18 cellular contexts compared by ENCODE assay signal in genomic region chr22:30643055-30643875, GRCh38. TPM values are rescaled to one million over a fixed set of nuclear protein-coding genes. Genes with fewer than 3 reads are reported as not detected.
DNase-seq lines count a peak whose midpoint lies in the region; ATAC-seq and TF ChIP-seq lines count a peak whose summit lies in the region.
"Had no signal": no experiment of that assay in that cellular context is flagged by ENCODE, and none has a peak within 500 bp of the region (broad histone marks: within the 10 kb centered on the region; RNA-seq: fewer than 3 reads in every experiment).

No MANE protein-coding gene starts in this region.

- peaks cover 28% of the 10 kb centered on the region for H3K4me1 Mint-ChIP-seq in T-helper 1 cell treated with Interleukin-12 subunit alpha and Interleukin-12 subunit beta and Interleukin-4 antibody, amounts not matched to agents 30 μg/mL and 1 μg/mL, for 36 hours (ENCODE audit: low read depth)
- H3K4me1 Mint-ChIP-seq in endothelial cell (ENCODE audit: unreplicated experiment), result no peaks in the 10 kb centered on the region

- H3K4me3 Mint-ChIP-seq in T-helper 1 cell treated with Interleukin-12 subunit alpha and Interleukin-12 subunit beta and Interleukin-4 antibody, amounts not matched to agents 30 μg/mL and 1 μg/mL, for 36 hours, result no peak overlapping the region
- H3K4me3 Mint-ChIP-seq in endothelial cell (ENCODE audit: unreplicated experiment), result peak overlapping the region; percentile 54
- H3K4me3 Mint-ChIP-seq: CD4-positive, alpha-beta T cell; T-cell had no signal

- H3F3A ChIP-seq in PC-3 (ENCODE audit: low read length, unreplicated experiment), result no peaks in the 10 kb centered on the region

- H3K27me3 ChIP-seq in PC-3 (ENCODE audit: low read length), result no peaks in the 10 kb centered on the region

- H3K9me3 ChIP-seq in PC-3 (ENCODE audit: low read length), result no peaks in the 10 kb centered on the region

- no peak overlapping the region for H3K4me3 ChIP-seq in PC-3 (ENCODE audit: low read length)
- H3K4me3 ChIP-seq in lower leg skin (ENCODE audit: low read depth, poor library complexity, severe bottlenecking), result no peak overlapping the region
- H3K4me3 ChIP-seq: GM12878 had no signal

- no peak for TF ChIP-seq POLR2A in lower leg skin (IDR thresholded peaks at IDR 0.05)

- peaks cover 17% of the 10 kb centered on the region for H3K4me1 ChIP-seq in PC-3 (ENCODE audit: insufficient read depth, low read length)

- peak overlapping the region; percentile 54 for H3K4me2 ChIP-seq in PC-3 (ENCODE audit: low read length)

- H3K9me2 ChIP-seq in PC-3 (replicated peaks; ENCODE audit: low read length), result no peaks in the 10 kb centered on the region

- peaks cover 9% of the 10 kb centered on the region for H3K36me3 Mint-ChIP-seq in T-helper 1 cell treated with Interleukin-12 subunit alpha and Interleukin-12 subunit beta and Interleukin-4 antibody, amounts not matched to agents 30 μg/mL and 1 μg/mL, for 36 hours (ENCODE audit: low read depth)
- H3K36me3 Mint-ChIP-seq in endothelial cell (ENCODE audit: low read depth, unreplicated experiment), result peaks cover 5% of the 10 kb centered on the region

- TF ChIP-seq CTCF in PC-3 (conservative IDR thresholded peaks at IDR 0.05; ENCODE audit: low read depth, low read length) (no peak), endothelial cell (IDR thresholded peaks at IDR 0.05; ENCODE audit: unreplicated experiment) (no peak), lower leg skin (IDR thresholded peaks at IDR 0.05) (no peak)

- no peaks in the 10 kb centered on the region for H3K27me3 Mint-ChIP-seq in T-helper 1 cell treated with Interleukin-12 subunit alpha and Interleukin-12 subunit beta and Interleukin-4 antibody, amounts not matched to agents 30 μg/mL and 1 μg/mL, for 36 hours (ENCODE audit: low read depth)
- H3K27me3 Mint-ChIP-seq in endothelial cell (ENCODE audit: unreplicated experiment), result peaks cover 6% of the 10 kb centered on the region
- H3K27me3 Mint-ChIP-seq: CD4-positive, alpha-beta T cell; T-cell had no signal

- ATAC-seq in PC-3, result no peak
- ATAC-seq: T-cell had no signal

- intact Hi-C loops in PC-3 (cut with micrococcal nuclease) (no loop called here), lower leg skin (cut with DNase I; ENCODE audit: low total_unique reads) (no loop called here)

- no peaks in the 10 kb centered on the region for H3K9me3 Mint-ChIP-seq in T-helper 1 cell treated with Interleukin-12 subunit alpha and Interleukin-12 subunit beta and Interleukin-4 antibody, amounts not matched to agents 30 μg/mL and 1 μg/mL, for 36 hours
- H3K9me3 Mint-ChIP-seq in endothelial cell (ENCODE audit: unreplicated experiment), result no peaks in the 10 kb centered on the region
- H3K9me3 Mint-ChIP-seq: CD4-positive, alpha-beta T cell had no signal

- H2AFZ ChIP-seq in PC-3 (ENCODE audit: low read length), result no peak overlapping the region

- WGBS in lower leg skin, 2 donors, result 83 to 84% methylated on average over 16 of the region's 16 CpGs

- H3K36me3 ChIP-seq in PC-3 (ENCODE audit: low read depth, low read length), result no peaks in the 10 kb centered on the region

- H4K20me1 ChIP-seq in PC-3 (ENCODE audit: low read length), result no peaks in the 10 kb centered on the region

- CTCF ChIA-PET in PC-3 (lab: Charles Lee), result interaction anchor here (0.6 to 1.0 kb wide), 2 partner anchors 51 to 112 kb away, joined by 3 read pairs; no protein-coding TSS in a partner anchor

- H3K9ac ChIP-seq in PC-3 (ENCODE audit: low read length), result peak overlapping the region; percentile 16; the same call in 1 of the 2 replicates

- no peak for DNase-seq in T-helper 1 cell
- no peak for DNase-seq in PC-3
- DNase-seq in endothelial cell (ENCODE audit: low spot score), result no peak
- peak; percentile 56 for DNase-seq in pons (ENCODE audit: low spot score)
- no peak for DNase-seq in NCI-H526 treated with DMSO at 0.1 percent for 48 hours (lab: John Stamatoyannopoulos, UW)
- no peak for DNase-seq in lower leg skin (ENCODE audit: low spot score in 2 of 2)
- no peak for DNase-seq in stimulated activated CD4-positive, alpha-beta T cell treated with anti-CD3 and anti-CD28 coated beads, Interleukin-12 subunit alpha, Interleukin-12 subunit beta, amount 100 ng/mL, for 4 hours
- DNase-seq: activated CD4-positive, alpha-beta T cell treated with anti-CD3 and anti-CD28 coated beads for 1 hour; activated gamma-delta T cell treated with Interleukin-2 at 50 U/mL for 16 hours; CD4-positive, alpha-beta T cell; MM.1S; NCI-H2029; NCI-H748 treated with DMSO at 0.1 percent for 48 hours; T-cell; trophoblast cell had no signal

- no TSS peak for BruUV-seq in PC-3 (replicated peaks; lab: Mats Ljungman, UMichigan)

- peak overlapping the region; percentile 53 for H3K27ac Mint-ChIP-seq in T-helper 1 cell treated with Interleukin-12 subunit alpha and Interleukin-12 subunit beta and Interleukin-4 antibody, amounts not matched to agents 30 μg/mL and 1 μg/mL, for 36 hours
- H3K27ac Mint-ChIP-seq in endothelial cell (ENCODE audit: unreplicated experiment), result no peak overlapping the region
- H3K27ac Mint-ChIP-seq: CD4-positive, alpha-beta T cell had no signal

- peak overlapping the region; percentile 72 for H3K27ac ChIP-seq in PC-3 (ENCODE audit: low read length)
- H3K27ac ChIP-seq: 22Rv1 had no signal

- H3K79me2 ChIP-seq in PC-3 (ENCODE audit: low read length), result peaks cover 16% of the 10 kb centered on the region

- POLR2A ChIA-PET in PC-3 (lab: Charles Lee; ENCODE audit: unreplicated experiment), result no interaction called here

RNA-seq across cellular contexts. Expression of gene SLC35E4, which starts 7.7 kb away (rescaled TPM):
- total RNA-seq in PC-3 (2014; rRNA removed) (16.8 and 18.1 TPM in 2 replicates), endothelial cell (ENCODE audit: unreplicated experiment) (8.4 TPM), lower leg skin (10 to 100 TPM; 14.6 to 22.2 (median 18.6) TPM)

RNA-seq across cellular contexts. Expression of gene DUSP18, which starts 24.4 kb away (rescaled TPM):
- total RNA-seq in PC-3 (2014; rRNA removed) (7.7 and 11.5 TPM in 2 replicates), endothelial cell (ENCODE audit: unreplicated experiment) (21.4 TPM), lower leg skin (10 to 100 TPM in 1 of 4 donors, 1 to 10 TPM in 3; 6.2 to 10.6 (median 8.2) TPM)

RNA-seq across cellular contexts. Expression of gene TCN2, which starts 36.3 kb away (rescaled TPM):
- total RNA-seq in PC-3 (2014; rRNA removed) (1.7 and 4.2 TPM in 2 replicates), endothelial cell (ENCODE audit: unreplicated experiment) (59.5 TPM), lower leg skin (10 to 100 TPM in 3 of 4 donors, 1 to 10 TPM in 1; 9.9 to 20.2 (median 14.8) TPM)

RNA-seq across cellular contexts. Expression of gene OSBP2, which starts 51.4 kb away (rescaled TPM):
- total RNA-seq in PC-3 (2014; rRNA removed) (10.2 and 15.1 TPM in 2 replicates), endothelial cell (ENCODE audit: unreplicated experiment) (3.0 TPM), lower leg skin (10 to 100 TPM in 2 of 4 donors, 1 to 10 TPM in 2; 7.2 to 13.3 (median 10.0) TPM)

RNA-seq across cellular contexts. Expression of gene PES1, which starts 51.6 kb away (rescaled TPM):
- total RNA-seq in PC-3 (2014; rRNA removed) (105 and 154 TPM in 2 replicates), endothelial cell (ENCODE audit: unreplicated experiment) (84.0 TPM), lower leg skin (10 to 100 TPM; 43.1 to 55.6 (median 49.1) TPM)
